In genomic region chr10:4804505-4804904, GRCh38 we compare ENCODE assay signal across 2 cellular contexts.
A peak's percentile ranks its signal among the peaks of the same experiment; 100 is the strongest.
TF ChIP-seq lines count a peak whose summit lies in the region.

No MANE protein-coding gene starts in this region.

TF ChIP-seq in SK-N-SH, 30 proteins besides CTCF, POLR2A, EP300 and RAD21 (continued from another document):
- no peak for TF ChIP-seq YY1 (IDR thresholded peaks at IDR 0.05; ENCODE audit: low read depth)
- no peak for TF ChIP-seq FOXM1 (IDR thresholded peaks at IDR 0.05; ENCODE audit: low read depth)
- TF ChIP-seq, protein P1, sequence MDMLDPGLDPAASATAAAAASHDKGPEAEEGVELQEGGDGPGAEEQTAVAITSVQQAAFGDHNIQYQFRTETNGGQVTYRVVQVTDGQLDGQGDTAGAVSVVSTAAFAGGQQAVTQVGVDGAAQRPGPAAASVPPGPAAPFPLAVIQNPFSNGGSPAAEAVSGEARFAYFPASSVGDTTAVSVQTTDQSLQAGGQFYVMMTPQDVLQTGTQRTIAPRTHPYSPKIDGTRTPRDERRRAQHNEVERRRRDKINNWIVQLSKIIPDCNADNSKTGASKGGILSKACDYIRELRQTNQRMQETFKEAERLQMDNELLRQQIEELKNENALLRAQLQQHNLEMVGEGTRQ (IDR thresholded peaks at IDR 0.05; ENCODE audit: borderline replicate concordance, low read depth, low read length) = no peak
- no peak for TF ChIP-seq SMC3 (IDR thresholded peaks at IDR 0.05; ENCODE audit: low read depth, low read length)
- TF ChIP-seq RXRA (IDR thresholded peaks at IDR 0.05; ENCODE audit: borderline replicate concordance, low read depth) = no peak
- TF ChIP-seq CHD2 (IDR thresholded peaks at IDR 0.05; ENCODE audit: low read length, partially characterized antibody) = no peak
- TF ChIP-seq MEF2A (IDR thresholded peaks at IDR 0.05; ENCODE audit: borderline replicate concordance, low read depth) = no peak
- peak; percentile 36; the same call in 1 of the 2 replicates for TF ChIP-seq FOSL2 (IDR thresholded peaks at IDR 0.05; ENCODE audit: borderline replicate concordance, low read depth)
- no peak for TF ChIP-seq USF1 (IDR thresholded peaks at IDR 0.05; ENCODE audit: borderline replicate concordance, low read depth)
- 0 out of 2 replicates have a peak, but pooled peaks have one; percentile 18 for TF ChIP-seq NFIC (IDR thresholded peaks at IDR 0.05; ENCODE audit: borderline replicate concordance)
- no peak for TF ChIP-seq ZBTB33 (IDR thresholded peaks at IDR 0.05; ENCODE audit: borderline replicate concordance, low read depth)
- no peak for TF ChIP-seq IRF3 (IDR thresholded peaks at IDR 0.05; ENCODE audit: low read depth, low read length)
- TF ChIP-seq TEAD4 (IDR thresholded peaks at IDR 0.05; ENCODE audit: borderline replicate concordance, insufficient read depth) = peak; percentile 53; the same call in 1 of the 2 replicates
- no peak for TF ChIP-seq EZH2phosphoT487 (IDR thresholded peaks at IDR 0.05; ENCODE audit: borderline replicate concordance, low read depth)

TF ChIP-seq in SK-N-SH treated with all-trans-retinoic acid at 6 μM for 48 hours, 23 proteins besides CTCF, POLR2A, EP300 and RAD21 (continued from another document):
- TF ChIP-seq, protein P2, sequence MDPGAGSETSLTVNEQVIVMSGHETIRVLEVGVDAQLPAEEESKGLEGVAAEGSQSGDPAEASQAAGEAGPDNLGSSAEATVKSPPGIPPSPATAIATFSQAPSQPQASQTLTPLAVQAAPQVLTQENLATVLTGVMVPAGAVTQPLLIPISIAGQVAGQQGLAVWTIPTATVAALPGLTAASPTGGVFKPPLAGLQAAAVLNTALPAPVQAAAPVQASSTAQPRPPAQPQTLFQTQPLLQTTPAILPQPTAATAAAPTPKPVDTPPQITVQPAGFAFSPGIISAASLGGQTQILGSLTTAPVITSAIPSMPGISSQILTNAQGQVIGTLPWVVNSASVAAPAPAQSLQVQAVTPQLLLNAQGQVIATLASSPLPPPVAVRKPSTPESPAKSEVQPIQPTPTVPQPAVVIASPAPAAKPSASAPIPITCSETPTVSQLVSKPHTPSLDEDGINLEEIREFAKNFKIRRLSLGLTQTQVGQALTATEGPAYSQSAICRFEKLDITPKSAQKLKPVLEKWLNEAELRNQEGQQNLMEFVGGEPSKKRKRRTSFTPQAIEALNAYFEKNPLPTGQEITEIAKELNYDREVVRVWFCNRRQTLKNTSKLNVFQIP (CRISPR knock-in tag; IDR thresholded peaks at IDR 0.05; ENCODE audit: borderline replicate concordance, low read depth) = no peak
- TF ChIP-seq ARNTL (CRISPR knock-in tag; IDR thresholded peaks at IDR 0.05; ENCODE audit: borderline replicate concordance, low read depth) (no peak), ZFP30 (CRISPR knock-in tag; IDR thresholded peaks at IDR 0.05) (no peak), TOX (CRISPR knock-in tag; IDR thresholded peaks at IDR 0.05; ENCODE audit: borderline replicate concordance) (no peak), SNAI2 (CRISPR knock-in tag; IDR thresholded peaks at IDR 0.05) (no peak), CSDC2 (CRISPR knock-in tag; IDR thresholded peaks at IDR 0.05) (no peak), ISL1 (CRISPR knock-in tag; IDR thresholded peaks at IDR 0.05) (no peak), PATZ1 (CRISPR knock-in tag; IDR thresholded peaks at IDR 0.05; ENCODE audit: borderline replicate concordance) (no peak), PPARA (CRISPR knock-in tag; IDR thresholded peaks at IDR 0.05; ENCODE audit: borderline replicate concordance) (no peak), OSR1 (CRISPR knock-in tag; IDR thresholded peaks at IDR 0.05) (no peak)
- TF ChIP-seq, protein P3, sequence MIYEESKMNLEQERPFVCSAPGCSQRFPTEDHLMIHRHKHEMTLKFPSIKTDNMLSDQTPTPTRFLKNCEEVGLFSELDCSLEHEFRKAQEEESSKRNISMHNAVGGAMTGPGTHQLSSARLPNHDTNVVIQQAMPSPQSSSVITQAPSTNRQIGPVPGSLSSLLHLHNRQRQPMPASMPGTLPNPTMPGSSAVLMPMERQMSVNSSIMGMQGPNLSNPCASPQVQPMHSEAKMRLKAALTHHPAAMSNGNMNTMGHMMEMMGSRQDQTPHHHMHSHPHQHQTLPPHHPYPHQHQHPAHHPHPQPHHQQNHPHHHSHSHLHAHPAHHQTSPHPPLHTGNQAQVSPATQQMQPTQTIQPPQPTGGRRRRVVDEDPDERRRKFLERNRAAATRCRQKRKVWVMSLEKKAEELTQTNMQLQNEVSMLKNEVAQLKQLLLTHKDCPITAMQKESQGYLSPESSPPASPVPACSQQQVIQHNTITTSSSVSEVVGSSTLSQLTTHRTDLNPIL (CRISPR knock-in tag; IDR thresholded peaks at IDR 0.05; ENCODE audit: low read depth) = no peak
